ENCODE assay signal across 8 cellular contexts in the genomic region with DNA sequence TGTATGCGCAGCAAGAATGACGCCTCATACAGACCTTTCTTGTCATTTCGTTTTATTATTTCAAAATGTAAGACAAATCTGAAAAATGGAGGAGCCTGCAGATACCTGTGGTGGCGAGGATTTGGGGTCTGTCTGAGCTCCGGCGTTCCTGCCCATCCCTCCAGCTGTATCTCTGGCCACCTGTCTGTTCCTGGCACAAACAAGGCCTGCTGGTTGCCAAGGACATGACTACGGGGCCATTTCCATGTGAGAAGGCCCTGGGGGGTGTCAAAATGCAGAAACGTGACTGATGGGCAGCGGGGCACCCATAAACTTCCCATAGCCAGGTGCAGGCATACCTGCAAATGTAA. TPM values are rescaled to one million over a fixed set of nuclear protein-coding genes. Genes with fewer than 3 reads are reported as not detected.
DNase-seq lines count a peak whose midpoint lies in the region; ATAC-seq and TF ChIP-seq lines count a peak whose summit lies in the region.

No MANE protein-coding gene starts in this region.

- DNase-seq in BJ (ENCODE audit: low read depth): no peak
- no peak for DNase-seq in HL-60 (ENCODE audit: low read depth in 1 of 2, low spot score in 1 of 2)
- no peak for DNase-seq in choroid plexus epithelial cell (ENCODE audit: low read depth)
- DNase-seq in nephron progenitor cell: no peak
- DNase-seq in NOMO-1 treated with DMSO at 0.1 percent for 48 hours (lab: John Stamatoyannopoulos, UW; ENCODE audit: unreplicated experiment): no peak
- DNase-seq in OCI-M2 (lab: John Stamatoyannopoulos, UW; ENCODE audit: unreplicated experiment): no peak
- DNase-seq in NCI-H446 treated with DMSO at 0.1 percent for 48 hours (lab: John Stamatoyannopoulos, UW): no peak

- peaks cover 27% of the 10 kb centered on the region for H3K27me3 Mint-ChIP-seq in nephron progenitor cell (ENCODE audit: low read depth, poor library complexity)

- H3K36me3 ChIP-seq in BJ (ENCODE audit: control insufficient read depth, insufficient read depth, low read length): no peaks in the 10 kb centered on the region

- ATAC-seq in GM18498 (IDR thresholded peaks at IDR 0.05; ENCODE audit: unreplicated experiment): no peak

- H3K27ac ChIP-seq in HL-60 (replicated peaks): no peak overlapping the region

- CTCF ChIA-PET in BJ (lab: Yijun Ruan, JAX): no interaction called here

- H3K27me3 ChIP-seq in BJ (ENCODE audit: control insufficient read depth, insufficient read depth, low read length): peaks cover 2% of the 10 kb centered on the region; the same call in 1 of the 2 replicates
- H3K27me3 ChIP-seq in HL-60 (ENCODE audit: insufficient read depth, poor library complexity, severe bottlenecking): peaks cover 8% of the 10 kb centered on the region

- H3K36me3 Mint-ChIP-seq in nephron progenitor cell (ENCODE audit: low read depth): no peaks in the 10 kb centered on the region

- peaks cover 23% of the 10 kb centered on the region for H3K9me3 Mint-ChIP-seq in nephron progenitor cell

- H3K4me3 ChIP-seq in BJ (ENCODE audit: low read depth, low read length): peak overlapping the region; percentile 43
- peak overlapping the region; percentile 50 for H3K4me3 ChIP-seq in HL-60 (replicated peaks; ENCODE audit: insufficient read depth, low read length)
- peak overlapping the region; percentile 53 for H3K4me3 ChIP-seq in choroid plexus epithelial cell (ENCODE audit: low read depth, low read length)

- POLR2A ChIA-PET in BJ (lab: Charles Lee): no interaction called here

- no peak overlapping the region for H3K27ac Mint-ChIP-seq in nephron progenitor cell

- peaks cover 7% of the 10 kb centered on the region for H3K4me1 Mint-ChIP-seq in nephron progenitor cell

- no peak for TF ChIP-seq CTCF in BJ (IDR thresholded peaks at IDR 0.05; ENCODE audit: insufficient read depth, low read depth, low read length)
- TF ChIP-seq CTCF in HL-60 (IDR thresholded peaks at IDR 0.05; ENCODE audit: insufficient read depth, low read length): no peak
- no peak for TF ChIP-seq CTCF in choroid plexus epithelial cell (conservative IDR thresholded peaks at IDR 0.05; ENCODE audit: low read depth, low read length)
- TF ChIP-seq CTCF in nephron progenitor cell (IDR thresholded peaks at IDR 0.05): no peak

- peak overlapping the region; percentile 55 for H3K4me3 Mint-ChIP-seq in nephron progenitor cell

RNA-seq across cellular contexts. Expression of a gene that starts 0.6 kb away (rescaled TPM):
- polyA plus RNA-seq in BJ (2011; rRNA removed): not detected in 2 replicates
- not detected in 2 replicates for polyA minus RNA-seq in BJ (2011; rRNA and poly(A)+ RNA removed)
